Comparison of ENCODE assay signal across 1 cellular context in genomic region chr9:79346350-79347020, GRCh38.
TF ChIP-seq lines count a peak whose summit lies in the region.

No MANE protein-coding gene starts in this region.

TF ChIP-seq in IMR-90, 13 proteins besides CTCF, POLR2A, EP300 and RAD21 (continued from another document):
- TF ChIP-seq, protein P1, sequence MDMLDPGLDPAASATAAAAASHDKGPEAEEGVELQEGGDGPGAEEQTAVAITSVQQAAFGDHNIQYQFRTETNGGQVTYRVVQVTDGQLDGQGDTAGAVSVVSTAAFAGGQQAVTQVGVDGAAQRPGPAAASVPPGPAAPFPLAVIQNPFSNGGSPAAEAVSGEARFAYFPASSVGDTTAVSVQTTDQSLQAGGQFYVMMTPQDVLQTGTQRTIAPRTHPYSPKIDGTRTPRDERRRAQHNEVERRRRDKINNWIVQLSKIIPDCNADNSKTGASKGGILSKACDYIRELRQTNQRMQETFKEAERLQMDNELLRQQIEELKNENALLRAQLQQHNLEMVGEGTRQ (IDR thresholded peaks at IDR 0.05; ENCODE audit: low read depth, low read length), result no peak
- TF ChIP-seq, protein P2, sequence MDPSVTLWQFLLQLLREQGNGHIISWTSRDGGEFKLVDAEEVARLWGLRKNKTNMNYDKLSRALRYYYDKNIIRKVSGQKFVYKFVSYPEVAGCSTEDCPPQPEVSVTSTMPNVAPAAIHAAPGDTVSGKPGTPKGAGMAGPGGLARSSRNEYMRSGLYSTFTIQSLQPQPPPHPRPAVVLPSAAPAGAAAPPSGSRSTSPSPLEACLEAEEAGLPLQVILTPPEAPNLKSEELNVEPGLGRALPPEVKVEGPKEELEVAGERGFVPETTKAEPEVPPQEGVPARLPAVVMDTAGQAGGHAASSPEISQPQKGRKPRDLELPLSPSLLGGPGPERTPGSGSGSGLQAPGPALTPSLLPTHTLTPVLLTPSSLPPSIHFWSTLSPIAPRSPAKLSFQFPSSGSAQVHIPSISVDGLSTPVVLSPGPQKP (IDR thresholded peaks at IDR 0.05; ENCODE audit: borderline replicate concordance, low read depth, low read length), result no peak
- no peak for TF ChIP-seq RCOR1 (IDR thresholded peaks at IDR 0.05; ENCODE audit: insufficient replicate concordance, low read length)
- no peak for TF ChIP-seq BHLHE40 (IDR thresholded peaks at IDR 0.05; ENCODE audit: low read depth, low read length)
- no peak for TF ChIP-seq FOS (IDR thresholded peaks at IDR 0.05; ENCODE audit: low read depth, low read length)
- TF ChIP-seq MXI1 (IDR thresholded peaks at IDR 0.05; ENCODE audit: borderline replicate concordance, low read depth, low read length), result no peak
- no peak for TF ChIP-seq CEBPB (IDR thresholded peaks at IDR 0.05; ENCODE audit: low read depth, low read length)
- no peak for TF ChIP-seq NFE2L2 (IDR thresholded peaks at IDR 0.05; ENCODE audit: low read depth, low read length)
- no peak for TF ChIP-seq RFX5 (IDR thresholded peaks at IDR 0.05; ENCODE audit: low read depth, low read length)
